ENCODE assay signal across 1 cellular context in the genomic region with DNA sequence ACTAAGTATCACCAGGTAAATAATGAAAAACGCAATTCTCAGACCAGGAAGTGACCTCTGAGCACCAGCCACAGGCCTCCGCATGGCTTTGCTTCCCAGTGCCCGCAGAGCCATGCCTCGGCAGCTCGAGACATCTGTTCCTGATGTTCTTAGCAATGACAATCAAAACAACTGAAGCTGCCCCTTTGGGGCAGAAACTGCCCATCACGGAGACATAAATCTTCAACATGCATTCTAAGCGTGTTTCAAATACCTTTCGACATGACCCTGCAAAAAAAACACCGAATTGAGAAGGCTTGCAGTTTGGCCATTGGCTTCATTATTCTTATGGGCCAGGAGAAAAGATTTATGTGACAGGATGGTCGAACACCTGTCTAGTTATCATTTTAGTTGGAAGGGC.
TF ChIP-seq lines count a peak whose summit lies in the region.

No MANE protein-coding gene starts in this region.

TF ChIP-seq in SK-N-SH treated with all-trans-retinoic acid at 6 μM for 48 hours, 23 proteins besides CTCF, POLR2A, EP300 and RAD21 (continued from another document):
- no peak for TF ChIP-seq TOX (CRISPR knock-in tag; IDR thresholded peaks at IDR 0.05; ENCODE audit: borderline replicate concordance)
- no peak for TF ChIP-seq ARNTL (CRISPR knock-in tag; IDR thresholded peaks at IDR 0.05; ENCODE audit: borderline replicate concordance, low read depth)
- no peak for TF ChIP-seq CSRNP3 (CRISPR knock-in tag; IDR thresholded peaks at IDR 0.05)
- TF ChIP-seq ZFP3 (CRISPR knock-in tag; IDR thresholded peaks at IDR 0.05): no peak
- no peak for TF ChIP-seq PPARA (CRISPR knock-in tag; IDR thresholded peaks at IDR 0.05; ENCODE audit: borderline replicate concordance)
- no peak for TF ChIP-seq ZC3H10 (CRISPR knock-in tag; IDR thresholded peaks at IDR 0.05)
- no peak for TF ChIP-seq ZNF8 (CRISPR knock-in tag; IDR thresholded peaks at IDR 0.05)
- no peak for TF ChIP-seq TSHZ2 (CRISPR knock-in tag; IDR thresholded peaks at IDR 0.05)
- TF ChIP-seq PATZ1 (CRISPR knock-in tag; IDR thresholded peaks at IDR 0.05; ENCODE audit: borderline replicate concordance): no peak
